ENCODE assay signal across 13 cellular contexts in the genomic region with DNA sequence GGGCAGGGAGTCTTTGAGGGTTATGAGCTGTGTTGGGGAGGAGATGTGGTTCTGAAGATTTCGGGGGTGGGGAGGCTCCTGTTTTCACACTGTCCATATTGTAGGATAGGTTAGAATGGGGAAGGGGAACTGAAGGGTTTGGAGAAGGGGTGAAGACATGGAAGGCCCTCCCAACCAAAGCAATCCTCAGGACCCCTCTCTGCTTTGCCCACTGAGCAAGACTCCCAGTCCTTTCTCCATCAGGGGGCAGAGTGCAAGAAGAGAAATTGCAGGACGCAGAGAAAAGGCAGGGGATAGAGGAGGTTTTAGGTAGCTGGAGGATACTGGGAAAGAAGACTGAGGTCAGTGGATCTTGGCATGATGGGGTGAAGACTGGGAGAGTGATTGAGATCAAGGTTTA. TPM values are rescaled to one million over a fixed set of nuclear protein-coding genes. Genes with fewer than 3 reads are reported as not detected.
DNase-seq lines count a peak whose midpoint lies in the region; ATAC-seq, FAIRE-seq and TF ChIP-seq lines count a peak whose summit lies in the region.
"Had no signal": no experiment of that assay in that cellular context is flagged by ENCODE, and none has a peak within 500 bp of the region (broad histone marks: within the 10 kb centered on the region; RNA-seq: fewer than 3 reads in every experiment).

No MANE protein-coding gene starts in this region.

- no peaks in the 10 kb centered on the region for H3K9me3 ChIP-seq in CD4-positive, alpha-beta memory T cell (ENCODE audit: control insufficient read depth in 1 of 2, low read length in 2 of 2)
- no peaks in the 10 kb centered on the region for H3K9me3 ChIP-seq in parathyroid adenoma (ENCODE audit: control insufficient read depth, low read length)
- H3K9me3 ChIP-seq: psoas muscle had no signal

- POLR2A ChIA-PET in CD4-positive, alpha-beta memory T cell (lab: Charles Lee; ENCODE audit: partially characterized antibody), result interaction anchor here (0.8 to 4.7 kb wide), 4 partner anchors 8 to 174 kb away, joined by 3 to 64 read pairs (median 9); a partner anchor contains a TSS

- intact Hi-C loops in CD4-positive, alpha-beta memory T cell (cut with micrococcal nuclease), result no loop called here
- intact Hi-C loops in sciatic nerve (cut with DNase I), result no loop called here

- no peaks in the 10 kb centered on the region for H3K36me3 ChIP-seq in CD4-positive, alpha-beta memory T cell (ENCODE audit: insufficient read depth, low read length)
- H3K36me3 ChIP-seq in parathyroid adenoma (ENCODE audit: control insufficient read depth, insufficient read depth, low read length), result no peaks in the 10 kb centered on the region

- H3K4me1 Mint-ChIP-seq in CD4-positive, alpha-beta memory T cell, result peaks cover 50 to 85% (median 56%) of the 10 kb centered on the region in 4 donors
- H3K4me1 Mint-ChIP-seq in IgD-negative memory B cell, result peaks cover 16 to 34% (median 32%) of the 10 kb centered on the region in 3 donors
- H3K4me1 Mint-ChIP-seq in central memory CD8-positive, alpha-beta T cell, result peaks cover 54% of the 10 kb centered on the region

- H3K4me2 ChIP-seq in parathyroid adenoma (ENCODE audit: low read length), result no peak overlapping the region

- H3K27me3 Mint-ChIP-seq in CD4-positive, alpha-beta memory T cell, result no peaks in the 10 kb centered on the region
- no peaks in the 10 kb centered on the region for H3K27me3 Mint-ChIP-seq in IgD-negative memory B cell
- H3K27me3 Mint-ChIP-seq in central memory CD8-positive, alpha-beta T cell, result no peaks in the 10 kb centered on the region

- TF ChIP-seq CTCF in parathyroid adenoma (IDR thresholded peaks at IDR 0.05), result no peak

- H3K27me3 ChIP-seq in CD4-positive, alpha-beta memory T cell (ENCODE audit: insufficient read depth, low read length), result no peaks in the 10 kb centered on the region
- H3K27me3 ChIP-seq in parathyroid adenoma (ENCODE audit: control insufficient read depth, insufficient read depth, low read length), result no peaks in the 10 kb centered on the region

- peaks cover 57% of the 10 kb centered on the region for H3K4me1 ChIP-seq in CD4-positive, alpha-beta memory T cell (ENCODE audit: insufficient read depth, low read length)
- peaks cover 24% of the 10 kb centered on the region for H3K4me1 ChIP-seq in parathyroid adenoma

- no peak for ATAC-seq in central memory CD8-positive, alpha-beta T cell (replicated peaks; ENCODE audit: extremely low read depth, poor library complexity, severe bottlenecking)
- no peak for ATAC-seq in sciatic nerve
- ATAC-seq: psoas muscle had no signal

- no peak for FAIRE-seq in GM19239 (lab: Jason Lieb, UNC)
- FAIRE-seq: HTR-8/SVneo had no signal

- DNase-seq in CD4-positive, alpha-beta memory T cell, result no peak
- no peak for DNase-seq in central memory CD8-positive, alpha-beta T cell (ENCODE audit: low spot score in 2 of 2)
- DNase-seq in sciatic nerve (ENCODE audit: low spot score) (no peak), kidney glomerular epithelial cell (lab: John Stamatoyannopoulos, UW) (no peak), GM19239 (ENCODE audit: insufficient read length, low spot score) (no peak)
- DNase-seq: NCI-H1092, NCI-H226, psoas muscle had no signal

- H3K4me3 Mint-ChIP-seq in CD4-positive, alpha-beta memory T cell, result peak overlapping the region in 7 of 8 donors; percentile 6 to 99 (median 92)
- peak overlapping the region; percentile 51 to 96 (median 74) for H3K4me3 Mint-ChIP-seq in IgD-negative memory B cell
- peak overlapping the region; percentile 79 for H3K4me3 Mint-ChIP-seq in central memory CD8-positive, alpha-beta T cell

- H2AFZ ChIP-seq in parathyroid adenoma, result no peak overlapping the region

- H3K4me3 ChIP-seq in CD4-positive, alpha-beta memory T cell (ENCODE audit: low read length in 2 of 2), result no peak overlapping the region
- H3K4me3 ChIP-seq in parathyroid adenoma (ENCODE audit: low read depth, low read length), result no peak overlapping the region
- H3K4me3 ChIP-seq: coronary artery, psoas muscle, SK-N-MC had no signal

- CTCF ChIA-PET in CD4-positive, alpha-beta memory T cell (lab: Charles Lee; ENCODE audit: partially characterized antibody), result interaction anchor here (1.1 kb wide), 1 partner anchor 11 kb away, joined by 3 read pairs; no protein-coding TSS in a partner anchor

- peaks cover 13% of the 10 kb centered on the region for H3K79me2 ChIP-seq in parathyroid adenoma

- H3K27ac Mint-ChIP-seq in CD4-positive, alpha-beta memory T cell, result peak overlapping the region; percentile 22 to 99 (median 88)
- H3K27ac Mint-ChIP-seq in IgD-negative memory B cell, result peak overlapping the region in 1 of 3 donors; percentile 97
- H3K27ac Mint-ChIP-seq in central memory CD8-positive, alpha-beta T cell (ENCODE audit: low read depth), result peak overlapping the region; percentile 87

- H3K27ac ChIP-seq in CD4-positive, alpha-beta memory T cell (ENCODE audit: low read depth, low read length), result no peak overlapping the region
- H3K27ac ChIP-seq in parathyroid adenoma, result peak overlapping the region; percentile 99
- H3K27ac ChIP-seq: SK-N-MC had no signal

- peaks cover 0 to 8% of the 10 kb centered on the region in 2 donors for H3K36me3 Mint-ChIP-seq in CD4-positive, alpha-beta memory T cell
- H3K36me3 Mint-ChIP-seq in IgD-negative memory B cell, result no peaks in the 10 kb centered on the region
- peaks cover 21% of the 10 kb centered on the region for H3K36me3 Mint-ChIP-seq in central memory CD8-positive, alpha-beta T cell (ENCODE audit: insufficient read depth)

- peaks cover 0 to 2% (median 0%) of the 10 kb centered on the region in 8 donors for H3K9me3 Mint-ChIP-seq in CD4-positive, alpha-beta memory T cell
- H3K9me3 Mint-ChIP-seq in IgD-negative memory B cell, result no peaks in the 10 kb centered on the region
- no peaks in the 10 kb centered on the region for H3K9me3 Mint-ChIP-seq in central memory CD8-positive, alpha-beta T cell

- H3K9ac ChIP-seq in parathyroid adenoma, result no peak overlapping the region

RNA-seq across cellular contexts. Expression of a gene that starts 3.9 kb away (rescaled TPM):
- total RNA-seq in CD4-positive, alpha-beta memory T cell, result 10 to 100 TPM; 47.8 to 48.0 TPM
- polyA plus RNA-seq in CD4-positive, alpha-beta memory T cell, result 1 to 10 TPM in 1 of 2 donors, not detected in 1; 1.9 TPM
- polyA plus RNA-seq in IgD-negative memory B cell, result 0.54 TPM
- 30.2 TPM for total RNA-seq in sciatic nerve

RNA-seq across cellular contexts. Expression of a gene that starts 5.9 kb away (rescaled TPM):
- 100 to 1,000 TPM; 210 to 217 TPM for total RNA-seq in CD4-positive, alpha-beta memory T cell
- 100 to 1,000 TPM; 371 to 407 TPM for polyA plus RNA-seq in CD4-positive, alpha-beta memory T cell
- polyA plus RNA-seq in IgD-negative memory B cell, result 449 TPM
- 107 TPM for total RNA-seq in sciatic nerve

RNA-seq across cellular contexts. Expression of a gene that starts 13.0 kb away (rescaled TPM):
- 100 to 1,000 TPM; 220 TPM for total RNA-seq in CD4-positive, alpha-beta memory T cell
- polyA plus RNA-seq in CD4-positive, alpha-beta memory T cell, result 10 to 100 TPM; 61.2 to 81.8 TPM
- polyA plus RNA-seq in IgD-negative memory B cell, result 77.0 TPM
- total RNA-seq in sciatic nerve, result 107 TPM

RNA-seq across cellular contexts. Expression of a gene that starts 30.6 kb away (rescaled TPM):
- 10 to 100 TPM; 12.1 to 12.8 TPM for total RNA-seq in CD4-positive, alpha-beta memory T cell
- 10 to 100 TPM in 1 of 2 donors, 1 to 10 TPM in 1; 5.7 to 11.5 TPM for polyA plus RNA-seq in CD4-positive, alpha-beta memory T cell
- 9.0 TPM for polyA plus RNA-seq in IgD-negative memory B cell
- total RNA-seq in sciatic nerve, result 6.5 TPM

RNA-seq across cellular contexts. Expression of a gene that starts 32.2 kb away (rescaled TPM):
- total RNA-seq in CD4-positive, alpha-beta memory T cell, result under 1 TPM; 0.61 to 0.69 TPM
- under 1 TPM in 1 of 2 donors, not detected in 1; 0.54 TPM for polyA plus RNA-seq in CD4-positive, alpha-beta memory T cell
- polyA plus RNA-seq in IgD-negative memory B cell, result 0.23 TPM
- 1.5 TPM for total RNA-seq in sciatic nerve
